Comparison of ENCODE assay signal across 8 cellular contexts in genomic region chr22:35430897-35431322, GRCh38.
DNase-seq lines count a peak whose midpoint lies in the region; ATAC-seq and TF ChIP-seq lines count a peak whose summit lies in the region.

No MANE protein-coding gene starts in this region.

- peak; percentile 80 for TF ChIP-seq CTCF in GM12872 (IDR thresholded peaks at IDR 0.05; ENCODE audit: insufficient read depth, low read depth, low read length)

- peak; percentile 58 for DNase-seq in NCI-H2029 (lab: John Stamatoyannopoulos, UW)
- DNase-seq in activated CD4-positive, alpha-beta T cell treated with anti-CD3 and anti-CD28 coated beads for 24 hours (ENCODE audit: low read depth in 2 of 2), result peak; percentile 53 to 57
- DNase-seq in cerebellar cortex (ENCODE audit: low spot score), result peak; percentile 66
- DNase-seq in kidney tubule cell (ENCODE audit: low spot score), result peak; percentile 95
- DNase-seq in stimulated activated CD4-positive, alpha-beta T cell treated with anti-CD3 and anti-CD28 coated beads, Interleukin-15, amount 100 ng/mL, for 24 hours, result peak; percentile 75
- DNase-seq in NCI-H1105 (lab: John Stamatoyannopoulos, UW), result no peak

- no peak for ATAC-seq in GM19328 (IDR thresholded peaks at IDR 0.05; ENCODE audit: unreplicated experiment)
